In genomic region chr21:26834181-26834945, GRCh38 we compare ENCODE assay signal across 9 cellular contexts. TPM values are rescaled to one million over a fixed set of nuclear protein-coding genes. Genes with fewer than 3 reads are reported as not detected.
A peak's percentile ranks its signal among the peaks of the same experiment; 100 is the strongest.
DNase-seq lines count a peak whose midpoint lies in the region; ATAC-seq, FAIRE-seq and TF ChIP-seq lines count a peak whose summit lies in the region.
"Had no signal": no experiment of that assay in that cellular context is flagged by ENCODE, and none has a peak within 500 bp of the region (broad histone marks: within the 10 kb centered on the region; RNA-seq: fewer than 3 reads in every experiment).

No MANE protein-coding gene starts in this region.

- H3K9me3 Mint-ChIP-seq in Caco-2 (ENCODE audit: unreplicated experiment) = peaks cover 6% of the 10 kb centered on the region

- DNase-seq in GM03348 (ENCODE audit: low spot score) = peak; percentile 21
- DNase-seq in fibroblast of peridontal ligament (ENCODE audit: extremely low read depth) = peak; percentile 54
- no peak for DNase-seq in sciatic nerve (ENCODE audit: low spot score)
- no peak for DNase-seq in MM.1S
- DNase-seq in NCI-H1105 (lab: John Stamatoyannopoulos, UW) = no peak
- no peak for DNase-seq in Caco-2
- DNase-seq: GF-D8 had no signal

- peak; percentile 38 for ATAC-seq in sciatic nerve

- no peak overlapping the region for H3K9ac ChIP-seq in MM.1S (ENCODE audit: low read length)

- H3K27me3 ChIP-seq in MM.1S (replicated peaks; ENCODE audit: insufficient read depth, low read length) = no peaks in the 10 kb centered on the region
- H3K27me3 ChIP-seq in Caco-2 (replicated peaks; ENCODE audit: control insufficient read depth, insufficient read depth, low read length) = no peaks in the 10 kb centered on the region

- no peak overlapping the region for H3K4me3 ChIP-seq in MM.1S (ENCODE audit: low read length)
- H3K4me3 ChIP-seq in Caco-2 (ENCODE audit: low read depth, low read length) = no peak overlapping the region

- H3K36me3 Mint-ChIP-seq in Caco-2 (ENCODE audit: insufficient read depth, unreplicated experiment) = no peaks in the 10 kb centered on the region

- no peaks in the 10 kb centered on the region for H3K79me2 ChIP-seq in MM.1S (ENCODE audit: low read length)

- no peak overlapping the region for H3K27ac ChIP-seq in MM.1S (ENCODE audit: low read length)

- TF ChIP-seq CTCF in MM.1S (IDR thresholded peaks at IDR 0.05; ENCODE audit: low read length) (no peak), Caco-2 (IDR thresholded peaks at IDR 0.05; ENCODE audit: insufficient read depth in 1 of 2, low read depth in 1 of 2, low read length in 1 of 2, severe bottlenecking in 1 of 2, unreplicated experiment in 1 of 2) (no peak)

- no TSS peak for BruUV-seq in Caco-2 (replicated peaks; lab: Mats Ljungman, UMichigan)

- no peak overlapping the region for H3K4me3 Mint-ChIP-seq in Caco-2 (ENCODE audit: unreplicated experiment)

- CTCF ChIA-PET in Caco-2 (lab: Charles Lee) = no interaction called here

- H3K27me3 Mint-ChIP-seq in Caco-2 (ENCODE audit: insufficient read depth, unreplicated experiment) = no peaks in the 10 kb centered on the region

- H3F3A ChIP-seq in MM.1S (ENCODE audit: insufficient read depth, low read length) = no peaks in the 10 kb centered on the region

- H3K4me2 ChIP-seq in MM.1S (ENCODE audit: low read depth, low read length) = no peak overlapping the region

- H3K36me3 ChIP-seq in MM.1S (replicated peaks; ENCODE audit: insufficient read depth, low read length) (no peaks in the 10 kb centered on the region), Caco-2 (ENCODE audit: control insufficient read depth, insufficient read depth, low read length) (no peaks in the 10 kb centered on the region)

- no peaks in the 10 kb centered on the region for H3K9me2 ChIP-seq in MM.1S (replicated peaks; ENCODE audit: insufficient read depth, low read length)

- H3K9me3 ChIP-seq in MM.1S (replicated peaks; ENCODE audit: insufficient read depth, low read length) (no peaks in the 10 kb centered on the region), Caco-2 (no peaks in the 10 kb centered on the region)

- no peaks in the 10 kb centered on the region for H3K4me1 Mint-ChIP-seq in Caco-2 (ENCODE audit: low read depth, unreplicated experiment)

- intact Hi-C loops in sciatic nerve (cut with DNase I) (no loop called here), Caco-2 (cut with micrococcal nuclease; ENCODE audit: unreplicated experiment) (no loop called here)

- no peak overlapping the region for H2AFZ ChIP-seq in MM.1S (ENCODE audit: low read length)

- H4K20me1 ChIP-seq in MM.1S (ENCODE audit: insufficient read depth, low read length) = no peaks in the 10 kb centered on the region

- H3K4me1 ChIP-seq in MM.1S (ENCODE audit: low read length) (no peaks in the 10 kb centered on the region), Caco-2 (no peaks in the 10 kb centered on the region)

- POLR2A ChIA-PET in Caco-2 (lab: Charles Lee) = interaction anchor here (0.7 kb wide), 1 partner anchor 371 kb away, joined by 3 read pairs; no protein-coding TSS in a partner anchor

- H3K27ac Mint-ChIP-seq in Caco-2 (ENCODE audit: unreplicated experiment) = no peak overlapping the region

- FAIRE-seq in TTC549 (lab: Jason Lieb, UNC) = peak; percentile 52

RNA-seq across cellular contexts. Expression of gene ADAMTS1, which starts 10.8 kb away (rescaled TPM):
- total RNA-seq in sciatic nerve (128 TPM), Caco-2 (2022) (not detected in 2 replicates)
- total RNA-seq: HT-29 had no signal

Comparison
In these comparisons a context has a peak if more than half of its experiments do, and no peak if none do; other contexts are left out.
1. DNase-seq: peak in GM03348 (single experiment) and fibroblast of peridontal ligament (single experiment); none in sciatic nerve (single experiment), MM.1S (single experiment), NCI-H1105 (single experiment) and Caco-2 (0 of 2).
2. RNA of gene ADAMTS1, which starts 10.8 kb away (total RNA-seq): 128 TPM in sciatic nerve (single experiment); not detected in Caco-2; every median in the first group is over 100 times any median in the second.